Comparison of ENCODE assay signal across 1 cellular context in the genomic region with DNA sequence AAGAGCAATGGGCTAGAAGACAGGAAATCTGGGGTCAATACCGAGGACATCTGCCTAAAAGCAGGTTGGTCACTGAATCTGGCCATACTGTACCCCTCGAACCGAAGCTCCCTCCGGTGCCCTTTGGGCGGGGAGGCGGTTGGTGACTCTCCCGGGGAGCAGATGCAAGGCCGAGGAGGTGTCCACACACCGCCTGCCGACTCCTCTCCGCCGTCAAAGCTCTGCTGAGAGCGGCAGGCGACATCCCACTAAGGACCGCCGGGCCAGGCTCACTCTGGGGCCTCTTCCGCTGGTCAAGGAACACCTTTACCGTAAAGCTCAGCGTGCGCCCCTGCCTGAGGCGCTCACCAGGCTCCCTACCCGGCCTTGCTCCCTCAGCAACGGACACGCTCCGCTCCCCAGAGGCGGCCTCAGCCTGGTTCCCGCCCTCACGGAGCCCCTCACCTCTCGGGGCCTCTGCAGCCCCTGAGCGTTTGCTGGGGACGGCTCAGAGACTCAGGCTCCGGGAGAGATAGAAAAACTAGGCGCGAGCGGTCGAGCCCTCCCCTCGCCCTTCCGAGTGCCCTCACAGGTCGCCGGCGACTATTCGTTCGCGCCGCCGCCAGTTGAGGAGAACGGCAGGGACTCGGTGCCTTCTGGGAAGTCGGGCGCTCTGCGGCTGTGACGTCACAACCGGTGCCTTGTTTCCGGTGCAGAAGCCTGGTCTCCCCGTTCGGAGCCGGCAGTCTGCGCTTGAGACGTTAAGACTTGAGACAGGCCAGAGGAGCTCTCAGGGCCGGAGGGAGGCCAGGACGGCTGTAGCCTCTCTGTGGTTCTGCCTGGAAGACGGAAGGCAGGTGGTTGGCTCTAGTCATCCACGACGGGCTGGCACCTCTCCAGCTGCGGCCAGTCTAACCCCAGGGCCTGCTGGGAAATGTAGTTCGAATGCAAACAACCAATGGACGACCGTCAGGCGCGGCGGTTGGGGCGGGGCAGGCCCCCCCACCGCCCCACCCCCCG.
TF ChIP-seq lines count a peak whose summit lies in the region.

TSS of gene ZNF200 (minus strand) at position 616 of the 999 bp plus-strand sequence. CDS start 1,403 bp downstream, outside the sequence.

TF ChIP-seq in GM12878, 131 proteins besides CTCF, POLR2A, EP300 and RAD21 (continued from another document and continues in another):
- no peak for TF ChIP-seq BMI1 (IDR thresholded peaks at IDR 0.05; ENCODE audit: borderline replicate concordance)
- TF ChIP-seq LARP7 (IDR thresholded peaks at IDR 0.05), result 0 out of 2 replicates have a peak, but pooled peaks have one; percentile 47
- TF ChIP-seq FOXM1 (IDR thresholded peaks at IDR 0.05; ENCODE audit: low read depth, low read length), result no peak
- TF ChIP-seq, protein P1, sequence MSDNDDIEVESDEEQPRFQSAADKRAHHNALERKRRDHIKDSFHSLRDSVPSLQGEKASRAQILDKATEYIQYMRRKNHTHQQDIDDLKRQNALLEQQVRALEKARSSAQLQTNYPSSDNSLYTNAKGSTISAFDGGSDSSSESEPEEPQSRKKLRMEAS (IDR thresholded peaks at IDR 0.05; ENCODE audit: low read depth, low read length), result peak; percentile 37
- peak; percentile 84 for TF ChIP-seq SMAD1 (IDR thresholded peaks at IDR 0.05; ENCODE audit: low read depth, partially characterized antibody)
- no peak for TF ChIP-seq CEBPB (IDR thresholded peaks at IDR 0.05; ENCODE audit: borderline replicate concordance in 1 of 2, low read depth in 2 of 2, low read length in 2 of 2)
- TF ChIP-seq SIN3A (IDR thresholded peaks at IDR 0.05; ENCODE audit: low read depth, low read length), result peak; percentile 87
- TF ChIP-seq MYC (IDR thresholded peaks at IDR 0.05; ENCODE audit: insufficient read depth, insufficient read length, insufficient replicate concordance, low read length, severe bottlenecking), result no peak
- TF ChIP-seq ATF7 (IDR thresholded peaks at IDR 0.05; ENCODE audit: low read depth), result peak; percentile 95
- peak; percentile 84 for TF ChIP-seq HCFC1 (IDR thresholded peaks at IDR 0.05; ENCODE audit: low read length)
- TF ChIP-seq ZNF217 (IDR thresholded peaks at IDR 0.05), result no peak
- TF ChIP-seq GATAD2B (conservative IDR thresholded peaks at IDR 0.05; ENCODE audit: low read depth), result peak; percentile 58; the same call in 1 of the 2 replicates
- TF ChIP-seq CHD2 (IDR thresholded peaks at IDR 0.05; ENCODE audit: borderline replicate concordance, low read depth, low read length), result peak; percentile 83; the same call in 1 of the 2 replicates
- TF ChIP-seq NKRF (conservative IDR thresholded peaks at IDR 0.05), result peak; percentile 84; the same call in 1 of the 2 replicates
- TF ChIP-seq USF2 (IDR thresholded peaks at IDR 0.05; ENCODE audit: borderline replicate concordance, low read depth, low read length), result no peak
- TF ChIP-seq MYB (IDR thresholded peaks at IDR 0.05; ENCODE audit: borderline replicate concordance, low read depth, low read length), result no peak
- peak; percentile 93 for TF ChIP-seq POLR2AphosphoS5 (IDR thresholded peaks at IDR 0.05; ENCODE audit: low read length)
- TF ChIP-seq SRF (IDR thresholded peaks at IDR 0.05; ENCODE audit: low read depth in 2 of 2, low read length in 2 of 2), result 0 out of 4 replicates have a peak, but pooled peaks of 1 of the 2 experiments have one; percentile 41
- TF ChIP-seq E2F8 (IDR thresholded peaks at IDR 0.05; ENCODE audit: low read depth, partially characterized antibody), result peak; percentile 86
- peak; percentile 68 for TF ChIP-seq RELA (IDR thresholded peaks at IDR 0.05; ENCODE audit: borderline replicate concordance, partially characterized antibody)
- no peak for TF ChIP-seq BCL3 (IDR thresholded peaks at IDR 0.05; ENCODE audit: borderline replicate concordance, insufficient read depth, low read depth, low read length, poor library complexity, severe bottlenecking)
- TF ChIP-seq, protein P2, sequence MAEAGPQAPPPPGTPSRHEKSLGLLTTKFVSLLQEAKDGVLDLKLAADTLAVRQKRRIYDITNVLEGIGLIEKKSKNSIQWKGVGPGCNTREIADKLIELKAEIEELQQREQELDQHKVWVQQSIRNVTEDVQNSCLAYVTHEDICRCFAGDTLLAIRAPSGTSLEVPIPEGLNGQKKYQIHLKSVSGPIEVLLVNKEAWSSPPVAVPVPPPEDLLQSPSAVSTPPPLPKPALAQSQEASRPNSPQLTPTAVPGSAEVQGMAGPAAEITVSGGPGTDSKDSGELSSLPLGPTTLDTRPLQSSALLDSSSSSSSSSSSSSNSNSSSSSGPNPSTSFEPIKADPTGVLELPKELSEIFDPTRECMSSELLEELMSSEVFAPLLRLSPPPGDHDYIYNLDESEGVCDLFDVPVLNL (IDR thresholded peaks at IDR 0.05; ENCODE audit: low read depth, low read length), result 0 out of 2 replicates have a peak, but pooled peaks have one; percentile 48
- TF ChIP-seq HDGF (IDR thresholded peaks at IDR 0.05), result peak; percentile 67; the same call in 1 of the 2 replicates
- TF ChIP-seq ZNF622 (IDR thresholded peaks at IDR 0.05), result no peak
- 0 out of 2 replicates have a peak, but pooled peaks have one; percentile 64 for TF ChIP-seq CBFB (IDR thresholded peaks at IDR 0.05; ENCODE audit: low read depth)
- 0 out of 2 replicates have a peak, but pooled peaks have one; percentile 28 for TF ChIP-seq MTA2 (IDR thresholded peaks at IDR 0.05; ENCODE audit: low read depth)
- no peak for TF ChIP-seq STAT3 (IDR thresholded peaks at IDR 0.05; ENCODE audit: low read depth, low read length)
- TF ChIP-seq, protein P3, sequence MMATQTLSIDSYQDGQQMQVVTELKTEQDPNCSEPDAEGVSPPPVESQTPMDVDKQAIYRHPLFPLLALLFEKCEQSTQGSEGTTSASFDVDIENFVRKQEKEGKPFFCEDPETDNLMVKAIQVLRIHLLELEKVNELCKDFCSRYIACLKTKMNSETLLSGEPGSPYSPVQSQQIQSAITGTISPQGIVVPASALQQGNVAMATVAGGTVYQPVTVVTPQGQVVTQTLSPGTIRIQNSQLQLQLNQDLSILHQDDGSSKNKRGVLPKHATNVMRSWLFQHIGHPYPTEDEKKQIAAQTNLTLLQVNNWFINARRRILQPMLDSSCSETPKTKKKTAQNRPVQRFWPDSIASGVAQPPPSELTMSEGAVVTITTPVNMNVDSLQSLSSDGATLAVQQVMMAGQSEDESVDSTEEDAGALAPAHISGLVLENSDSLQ (IDR thresholded peaks at IDR 0.05), result peak; percentile 98
- no peak for TF ChIP-seq FOS (IDR thresholded peaks at IDR 0.05; ENCODE audit: borderline replicate concordance, extremely low read depth, insufficient read length)
- TF ChIP-seq SUPT20H (IDR thresholded peaks at IDR 0.05; ENCODE audit: borderline replicate concordance, control insufficient read depth, low read depth, low read length), result no peak
- peak; percentile 47 for TF ChIP-seq KLF5 (IDR thresholded peaks at IDR 0.05; ENCODE audit: partially characterized antibody)
- no peak for TF ChIP-seq EZH2 (IDR thresholded peaks at IDR 0.05; ENCODE audit: borderline replicate concordance, control insufficient read depth, low read depth, low read length)
- TF ChIP-seq JUNB (IDR thresholded peaks at IDR 0.05), result no peak
- TF ChIP-seq, protein P4, sequence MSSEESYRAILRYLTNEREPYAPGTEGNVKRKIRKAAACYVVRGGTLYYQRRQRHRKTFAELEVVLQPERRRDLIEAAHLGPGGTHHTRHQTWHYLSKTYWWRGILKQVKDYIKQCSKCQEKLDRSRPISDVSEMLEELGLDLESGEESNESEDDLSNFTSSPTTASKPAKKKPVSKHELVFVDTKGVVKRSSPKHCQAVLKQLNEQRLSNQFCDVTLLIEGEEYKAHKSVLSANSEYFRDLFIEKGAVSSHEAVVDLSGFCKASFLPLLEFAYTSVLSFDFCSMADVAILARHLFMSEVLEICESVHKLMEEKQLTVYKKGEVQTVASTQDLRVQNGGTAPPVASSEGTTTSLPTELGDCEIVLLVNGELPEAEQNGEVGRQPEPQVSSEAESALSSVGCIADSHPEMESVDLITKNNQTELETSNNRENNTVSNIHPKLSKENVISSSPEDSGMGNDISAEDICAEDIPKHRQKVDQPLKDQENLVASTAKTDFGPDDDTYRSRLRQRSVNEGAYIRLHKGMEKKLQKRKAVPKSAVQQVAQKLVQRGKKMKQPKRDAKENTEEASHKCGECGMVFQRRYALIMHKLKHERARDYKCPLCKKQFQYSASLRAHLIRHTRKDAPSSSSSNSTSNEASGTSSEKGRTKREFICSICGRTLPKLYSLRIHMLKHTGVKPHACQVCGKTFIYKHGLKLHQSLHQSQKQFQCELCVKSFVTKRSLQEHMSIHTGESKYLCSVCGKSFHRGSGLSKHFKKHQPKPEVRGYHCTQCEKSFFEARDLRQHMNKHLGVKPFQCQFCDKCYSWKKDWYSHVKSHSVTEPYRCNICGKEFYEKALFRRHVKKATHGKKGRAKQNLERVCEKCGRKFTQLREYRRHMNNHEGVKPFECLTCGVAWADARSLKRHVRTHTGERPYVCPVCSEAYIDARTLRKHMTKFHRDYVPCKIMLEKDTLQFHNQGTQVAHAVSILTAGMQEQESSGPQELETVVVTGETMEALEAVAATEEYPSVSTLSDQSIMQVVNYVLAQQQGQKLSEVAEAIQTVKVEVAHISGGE (CRISPR knock-in tag; IDR thresholded peaks at IDR 0.05), result no peak
- TF ChIP-seq, protein P5, sequence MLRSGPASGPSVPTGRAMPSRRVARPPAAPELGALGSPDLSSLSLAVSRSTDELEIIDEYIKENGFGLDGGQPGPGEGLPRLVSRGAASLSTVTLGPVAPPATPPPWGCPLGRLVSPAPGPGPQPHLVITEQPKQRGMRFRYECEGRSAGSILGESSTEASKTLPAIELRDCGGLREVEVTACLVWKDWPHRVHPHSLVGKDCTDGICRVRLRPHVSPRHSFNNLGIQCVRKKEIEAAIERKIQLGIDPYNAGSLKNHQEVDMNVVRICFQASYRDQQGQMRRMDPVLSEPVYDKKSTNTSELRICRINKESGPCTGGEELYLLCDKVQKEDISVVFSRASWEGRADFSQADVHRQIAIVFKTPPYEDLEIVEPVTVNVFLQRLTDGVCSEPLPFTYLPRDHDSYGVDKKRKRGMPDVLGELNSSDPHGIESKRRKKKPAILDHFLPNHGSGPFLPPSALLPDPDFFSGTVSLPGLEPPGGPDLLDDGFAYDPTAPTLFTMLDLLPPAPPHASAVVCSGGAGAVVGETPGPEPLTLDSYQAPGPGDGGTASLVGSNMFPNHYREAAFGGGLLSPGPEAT (IDR thresholded peaks at IDR 0.05; ENCODE audit: low read depth), result peak; percentile 57; the same call in 1 of the 2 replicates
- TF ChIP-seq STAT1 (conservative IDR thresholded peaks at IDR 0.05), result no peak
- TF ChIP-seq TCF7 (IDR thresholded peaks at IDR 0.05; ENCODE audit: borderline replicate concordance), result no peak
- TF ChIP-seq NFIC (IDR thresholded peaks at IDR 0.05; ENCODE audit: low read depth, low read length), result no peak
